In the genomic region with DNA sequence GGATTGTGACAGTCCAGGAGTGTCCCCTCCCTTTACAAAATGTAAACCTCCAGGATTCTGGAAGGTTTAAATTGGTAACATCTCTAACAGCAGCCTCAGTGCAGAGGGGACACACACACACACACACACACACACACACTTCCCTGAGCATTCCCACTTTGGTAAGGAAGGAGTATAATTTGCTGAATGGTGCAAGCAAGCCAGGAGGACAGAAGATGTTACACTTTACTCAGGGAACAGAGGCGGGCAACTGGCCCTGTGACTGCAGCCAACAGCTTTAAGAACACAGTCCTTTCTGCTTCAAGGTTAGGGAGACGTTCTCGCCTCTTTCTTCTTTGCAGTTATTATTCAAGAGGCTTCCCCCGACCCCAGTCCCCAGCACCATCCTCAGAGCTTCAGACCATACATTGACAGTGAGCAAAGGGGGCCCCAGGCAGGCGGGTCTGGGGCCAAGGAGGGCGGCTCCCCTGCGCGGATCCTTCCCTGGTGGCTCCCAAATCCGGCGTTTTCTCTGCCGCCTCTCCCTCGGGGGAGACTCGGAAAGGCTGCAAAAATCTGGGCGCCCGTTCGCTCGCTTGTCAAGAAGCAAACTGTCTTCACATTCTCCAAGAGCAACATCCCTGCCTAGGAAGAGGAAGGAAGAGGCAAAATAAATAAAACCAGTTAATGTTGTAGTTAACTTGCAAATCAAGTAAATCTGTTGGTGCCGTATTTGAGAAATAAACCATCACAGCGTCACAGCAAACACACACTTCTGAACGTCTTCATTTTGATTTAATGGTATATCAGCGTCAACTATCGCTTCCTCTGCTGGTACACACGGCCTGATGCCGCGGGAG, we compare ENCODE assay signal across 15 cellular contexts. TPM values are rescaled to one million over a fixed set of nuclear protein-coding genes. Genes with fewer than 3 reads are reported as not detected.
DNase-seq lines count a peak whose midpoint lies in the region; ATAC-seq and TF ChIP-seq lines count a peak whose summit lies in the region.
"Had no signal": no experiment of that assay in that cellular context is flagged by ENCODE, and none has a peak within 500 bp of the region (broad histone marks: within the 10 kb centered on the region; RNA-seq: fewer than 3 reads in every experiment).

No MANE protein-coding gene starts in this region.

- H3K36me3 ChIP-seq in cardiac muscle cell, result no peaks in the 10 kb centered on the region
- H3K36me3 ChIP-seq: BLaER1, heart left ventricle had no signal

- ATAC-seq in activated B cell treated with CpG ODN at 0.5 μM for 24 hours (ENCODE audit: low read depth) (no peak), GM21723 (IDR thresholded peaks at IDR 0.05; ENCODE audit: unreplicated experiment) (no peak)
- ATAC-seq in stimulated activated naive B cell treated with anti-CD40 and anti-IgM and Interleukin-4, amounts not matched to agents 10 μg/mL and 1 μg/mL and 100 μg/mL, for 72 hours (replicated peaks), result no peak
- ATAC-seq: heart left ventricle, sciatic nerve had no signal

- H3K36me3 Mint-ChIP-seq in activated B cell treated with CpG ODN at 0.5 μM for 24 hours (ENCODE audit: low read depth), result no peaks in the 10 kb centered on the region
- peaks cover 6 to 9% of the 10 kb centered on the region in 2 donors for H3K36me3 Mint-ChIP-seq in stimulated activated naive B cell treated with anti-CD40 and anti-IgM and Interleukin-4, amounts not matched to agents 10 μg/mL and 1 μg/mL and 100 μg/mL, for 72 hours

- intact Hi-C loops in cardiac septum (cut with DNase I) (no loop called here), activated B cell treated with CpG ODN at 0.5 μM for 24 hours (cut with micrococcal nuclease) (loop anchor here (1.0 to 10.0 kb wide), 4 partner anchors 9 to 287 kb away; no protein-coding TSS in a partner anchor)

- H3K27me3 ChIP-seq in cardiac muscle cell, result peaks cover 100% of the 10 kb centered on the region

- no peak overlapping the region for H3K27ac ChIP-seq in cardiac muscle cell
- H3K27ac ChIP-seq: BLaER1, heart left ventricle had no signal

- H3K4me3 ChIP-seq in cardiac muscle cell (peak overlapping the region; percentile 18), iPS-18c (ENCODE audit: insufficient read depth, low read depth, low read length) (peak overlapping the region; percentile 44)

- H3K27ac Mint-ChIP-seq in activated B cell treated with CpG ODN at 0.5 μM for 24 hours, result peak overlapping the region; percentile 20
- H3K27ac Mint-ChIP-seq in stimulated activated naive B cell treated with anti-CD40 and anti-IgM and Interleukin-4, amounts not matched to agents 10 μg/mL and 1 μg/mL and 100 μg/mL, for 72 hours, result peak overlapping the region; percentile 71

- H3K4me1 ChIP-seq in cardiac muscle cell (ENCODE audit: low read depth), result peaks cover 11% of the 10 kb centered on the region

- no peak for DNase-seq in cardiac muscle cell (ENCODE audit: low read depth in 1 of 2, low spot score in 1 of 2)
- DNase-seq in cardiac septum (ENCODE audit: low spot score), result no peak
- DNase-seq in activated B cell treated with CpG ODN at 0.5 μM for 24 hours, result no peak
- no peak for DNase-seq in stimulated activated naive B cell treated with anti-CD40 and anti-IgM and Interleukin-4, amounts not matched to agents 10 μg/mL and 1 μg/mL and 100 μg/mL, for 72 hours
- DNase-seq in GM10266 (ENCODE audit: extremely low spot score), result no peak
- no peak for DNase-seq in activated effector memory CD4-positive, alpha-beta T cell treated with anti-CD3 and anti-CD28 coated beads, Interleukin-2, amount 50 U/mL, for 16 hours
- DNase-seq: activated effector memory CD4-positive, alpha-beta T cell treated with Interleukin-2 at 50 U/mL for 16 hours; GDM1; heart left ventricle; mammary epithelial cell had no signal

- peaks cover 43% of the 10 kb centered on the region for H3K4me1 Mint-ChIP-seq in activated B cell treated with CpG ODN at 0.5 μM for 24 hours
- H3K4me1 Mint-ChIP-seq in stimulated activated naive B cell treated with anti-CD40 and anti-IgM and Interleukin-4, amounts not matched to agents 10 μg/mL and 1 μg/mL and 100 μg/mL, for 72 hours, result peaks cover 40 to 59% of the 10 kb centered on the region in 2 donors

- H3K9me3 ChIP-seq in cardiac muscle cell (ENCODE audit: low read depth) (no peaks in the 10 kb centered on the region), iPS-18c (ENCODE audit: control insufficient read depth, insufficient read depth, low read length) (peaks cover 2% of the 10 kb centered on the region)
- H3K9me3 ChIP-seq: heart left ventricle had no signal

- peaks cover 74% of the 10 kb centered on the region for H3K27me3 Mint-ChIP-seq in activated B cell treated with CpG ODN at 0.5 μM for 24 hours
- H3K27me3 Mint-ChIP-seq in stimulated activated naive B cell treated with anti-CD40 and anti-IgM and Interleukin-4, amounts not matched to agents 10 μg/mL and 1 μg/mL and 100 μg/mL, for 72 hours, result peaks cover 75 to 87% of the 10 kb centered on the region in 2 donors

- no peak for TF ChIP-seq CTCF in cardiac muscle cell (IDR thresholded peaks at IDR 0.05; ENCODE audit: low read depth, low read length)
- no peak for TF ChIP-seq CTCF in activated B cell treated with CpG ODN at 0.5 μM for 24 hours (IDR thresholded peaks at IDR 0.05)
- TF ChIP-seq CTCF in GM10266 (IDR thresholded peaks at IDR 0.05; ENCODE audit: control insufficient read depth, insufficient read depth, low read depth, missing control alignments), result no peak

- CTCF ChIA-PET in activated B cell treated with CpG ODN at 0.5 μM for 24 hours (lab: Charles Lee), result no interaction called here

- peak overlapping the region; percentile 48 for H3K4me3 Mint-ChIP-seq in activated B cell treated with CpG ODN at 0.5 μM for 24 hours
- H3K4me3 Mint-ChIP-seq in stimulated activated naive B cell treated with anti-CD40 and anti-IgM and Interleukin-4, amounts not matched to agents 10 μg/mL and 1 μg/mL and 100 μg/mL, for 72 hours, result peak overlapping the region; percentile 65 to 67

- H3K9me3 Mint-ChIP-seq in activated B cell treated with CpG ODN at 0.5 μM for 24 hours, result peaks cover 2% of the 10 kb centered on the region
- peaks cover 0 to 2% of the 10 kb centered on the region in 2 donors for H3K9me3 Mint-ChIP-seq in stimulated activated naive B cell treated with anti-CD40 and anti-IgM and Interleukin-4, amounts not matched to agents 10 μg/mL and 1 μg/mL and 100 μg/mL, for 72 hours

- POLR2A ChIA-PET in activated B cell treated with CpG ODN at 0.5 μM for 24 hours (lab: Charles Lee), result no interaction called here

RNA-seq across cellular contexts. Expression of gene LHX2, which starts 3.9 kb away (rescaled TPM):
- total RNA-seq in cardiac muscle cell, result 0.53 and 1.3 TPM in 2 replicates
- 0.60 and 2.2 TPM in 2 replicates for polyA plus RNA-seq in cardiac muscle cell
- total RNA-seq in cardiac septum, result 0.19 TPM
- not detected in 2 replicates for total RNA-seq in activated B cell treated with CpG ODN at 0.5 μM for 24 hours
- total RNA-seq: HT1080, mammary epithelial cell, sciatic nerve had no signal
